ENCODE assay signal across 12 cellular contexts in the genomic region with DNA sequence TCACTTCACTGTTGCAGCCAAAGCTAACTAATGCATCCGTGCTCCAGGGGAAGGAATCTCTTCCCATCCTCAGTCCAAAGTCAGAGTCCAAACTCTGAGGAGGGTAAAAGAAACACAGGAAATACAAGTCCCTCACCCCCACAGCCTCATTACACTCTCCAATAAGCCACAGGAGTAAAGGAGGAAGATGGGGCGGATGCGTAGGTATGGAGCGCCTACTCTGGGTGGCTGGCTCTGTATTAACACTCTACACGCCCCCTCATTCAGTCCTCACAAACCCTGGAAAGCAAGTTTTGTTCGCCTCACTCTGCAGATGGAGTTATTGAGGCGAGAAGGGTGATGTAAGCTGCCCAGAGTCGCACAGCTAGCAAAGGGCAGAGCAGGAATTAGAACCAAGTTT.
DNase-seq lines count a peak whose midpoint lies in the region; ATAC-seq and TF ChIP-seq lines count a peak whose summit lies in the region.
"Had no signal": no experiment of that assay in that cellular context is flagged by ENCODE, and none has a peak within 500 bp of the region (broad histone marks: within the 10 kb centered on the region; RNA-seq: fewer than 3 reads in every experiment).

No MANE protein-coding gene starts in this region.

- TF ChIP-seq CTCF in heart left ventricle (IDR thresholded peaks at IDR 0.05), result no peak
- no peak for TF ChIP-seq CTCF in glutamatergic neuron (IDR thresholded peaks at IDR 0.05; ENCODE audit: partially characterized antibody, unreplicated experiment)
- no peak for TF ChIP-seq CTCF in tibial artery (IDR thresholded peaks at IDR 0.05)

- peaks cover 50% of the 10 kb centered on the region for H3K4me1 Mint-ChIP-seq in glutamatergic neuron (ENCODE audit: low read depth, unreplicated experiment)

- H3K27me3 ChIP-seq in heart left ventricle, result no peaks in the 10 kb centered on the region
- H3K27me3 ChIP-seq in tibial artery, result no peaks in the 10 kb centered on the region

- TF ChIP-seq POLR2A in heart left ventricle (IDR thresholded peaks at IDR 0.05), result no peak

- intact Hi-C loops in heart left ventricle (cut with DNase I) (loop anchor here in 5 of 10 donors (1.0 to 10.0 kb wide), 6 partner anchors 63 to 293 kb away; no protein-coding TSS in a partner anchor), left ventricle myocardium superior (cut with micrococcal nuclease) (loop anchor here (10.0 kb wide), 1 partner anchor 289 kb away; no protein-coding TSS in a partner anchor), tibial artery (cut with DNase I; ENCODE audit: low total_unique reads) (loop anchor here (10.0 kb wide), 3 partner anchors 559 to 1409 kb away; a partner anchor contains a TSS)

- H3K27me3 Mint-ChIP-seq in glutamatergic neuron (ENCODE audit: unreplicated experiment), result peaks cover 15% of the 10 kb centered on the region

- 61 to 71% (median 69%) methylated on average over 8 of the region's 8 CpGs for WGBS in heart left ventricle, 4 donors

- no peak overlapping the region for H3K4me3 Mint-ChIP-seq in glutamatergic neuron (ENCODE audit: unreplicated experiment)
- H3K4me3 Mint-ChIP-seq: stimulated activated effector memory CD8-positive, alpha-beta T cell treated with anti-CD3 and anti-CD28 coated beads, Interleukin-12 subunit alpha, Interleukin-12 subunit beta, amount 100 ng/mL, for 72 hours had no signal

- peaks cover 22% of the 10 kb centered on the region for H3K9me3 Mint-ChIP-seq in glutamatergic neuron (ENCODE audit: unreplicated experiment)

- H3K4me3 ChIP-seq in heart left ventricle (peak overlapping the region in 2 of 12 donors; percentile 13 to 24), tibial artery (peak overlapping the region; percentile 8 to 28)
- H3K4me3 ChIP-seq: K562 had no signal

- H3K9me3 ChIP-seq in heart left ventricle (peaks cover 0 to 22% (median 0%) of the 10 kb centered on the region in 12 donors), KOPT-K1 (ENCODE audit: insufficient read depth, low read length, poor library complexity, severe bottlenecking) (peaks cover 11% of the 10 kb centered on the region), tibial artery (no peaks in the 10 kb centered on the region)

- peak overlapping the region; percentile 56 for H3K27ac Mint-ChIP-seq in glutamatergic neuron (ENCODE audit: unreplicated experiment)
- H3K27ac Mint-ChIP-seq: stimulated activated effector memory CD8-positive, alpha-beta T cell treated with anti-CD3 and anti-CD28 coated beads, Interleukin-12 subunit alpha, Interleukin-12 subunit beta, amount 100 ng/mL, for 72 hours had no signal

- H3K4me1 ChIP-seq in heart left ventricle (peaks cover 0 to 53% (median 25%) of the 10 kb centered on the region in 12 donors), tibial artery (peaks cover 5 to 56% (median 37%) of the 10 kb centered on the region in 4 donors)

- H3K27ac ChIP-seq in heart left ventricle (peak overlapping the region; percentile 67 to 94 (median 82)), KOPT-K1 (ENCODE audit: low read depth, low read length, poor library complexity, severe bottlenecking) (peak overlapping the region; percentile 23), tibial artery (peak overlapping the region; percentile 85)

- peak in 2 of 4 donors; percentile 0 to 2 for ATAC-seq in heart left ventricle
- no peak for ATAC-seq in left ventricle myocardium superior
- no peak for ATAC-seq in HG03565 (IDR thresholded peaks at IDR 0.05; ENCODE audit: unreplicated experiment)
- ATAC-seq: HCT116, K562 had no signal

- no peaks in the 10 kb centered on the region for H3K36me3 ChIP-seq in heart left ventricle
- no peaks in the 10 kb centered on the region for H3K36me3 ChIP-seq in KOPT-K1 (ENCODE audit: insufficient read depth, low read length)
- H3K36me3 ChIP-seq in tibial artery, result no peaks in the 10 kb centered on the region

- peaks cover 15% of the 10 kb centered on the region for H3K36me3 Mint-ChIP-seq in glutamatergic neuron (ENCODE audit: unreplicated experiment)
- H3K36me3 Mint-ChIP-seq: stimulated activated effector memory CD8-positive, alpha-beta T cell treated with anti-CD3 and anti-CD28 coated beads, Interleukin-12 subunit alpha, Interleukin-12 subunit beta, amount 100 ng/mL, for 72 hours had no signal

- DNase-seq in heart left ventricle, result no peak
- DNase-seq in left ventricle myocardium superior, result no peak
- DNase-seq in glutamatergic neuron, result no peak
- no peak for DNase-seq in tibial artery
- DNase-seq in T-helper 2 cell, result no peak
- no peak for DNase-seq in activated CD4-positive, CD25-positive, alpha-beta regulatory T cell treated with anti-CD3 and anti-CD28 coated beads, Interleukin-2, amount 50 U/mL, for 72 hours
- DNase-seq: NCI-H774 had no signal

Comparison
In these comparisons a context has a peak if more than half of its experiments do, and no peak if none do; other contexts are left out.
1. H3K27ac ChIP-seq: peak in every context shown above with its lines; median percentile 85 in tibial artery; 82 in heart left ventricle; 23 in KOPT-K1.